In genomic region chr12:78951746-78952532, GRCh38 we compare ENCODE assay signal across 1 cellular context.
TF ChIP-seq lines count a peak whose summit lies in the region.

No MANE protein-coding gene starts in this region.

TF ChIP-seq in SK-N-SH treated with all-trans-retinoic acid at 6 μM for 48 hours, 23 proteins besides CTCF, POLR2A, EP300 and RAD21 (continued from another document):
- TF ChIP-seq POU6F1 (CRISPR knock-in tag; IDR thresholded peaks at IDR 0.05; ENCODE audit: borderline replicate concordance, low read depth): peak; percentile 63; the same call in 1 of the 2 replicates
- TF ChIP-seq CSRNP3 (CRISPR knock-in tag; IDR thresholded peaks at IDR 0.05): peak; percentile 90
- TF ChIP-seq ZC3H10 (CRISPR knock-in tag; IDR thresholded peaks at IDR 0.05): peak; percentile 96; the same call in 1 of the 2 replicates
TF ChIP-seq in SK-N-SH treated with all-trans-retinoic acid at 6 μM for 48 hours: peak in this region for 13.
